In genomic region chr14:23186913-23187654, GRCh38 we compare ENCODE assay signal across 7 cellular contexts. TPM values are rescaled to one million over a fixed set of nuclear protein-coding genes. Genes with fewer than 3 reads are reported as not detected.
DNase-seq lines count a peak whose midpoint lies in the region; ATAC-seq and TF ChIP-seq lines count a peak whose summit lies in the region.

No MANE protein-coding gene starts in this region.

- POLR2A ChIA-PET in Panc1 (lab: Charles Lee): interaction anchor here (0.6 kb wide), 1 partner anchor 21 kb away, joined by 6 read pairs; no protein-coding TSS in a partner anchor

- no peak overlapping the region for H2AFZ ChIP-seq in DND-41 (ENCODE audit: low read depth, low read length)

- CTCF ChIA-PET in Panc1 (lab: Charles Lee): interaction anchor here (0.7 to 1.8 kb wide), 4 partner anchors 66 to 1803 kb away, joined by 3 to 30 read pairs (median 4); no protein-coding TSS in a partner anchor

- H3K4me1 ChIP-seq in DND-41 (ENCODE audit: insufficient read depth, low read length) (no peaks in the 10 kb centered on the region), Panc1 (ENCODE audit: control insufficient read depth, insufficient read depth, low read length) (no peaks in the 10 kb centered on the region; the same call in 1 of the 2 replicates)

- ATAC-seq in DND-41 (ENCODE audit: insufficient read depth, low read depth) (peak; percentile 59; the same call in 2 of the 3 replicates), Panc1 (peak; percentile 79; the same call in 1 of the 2 replicates), HG03342 (IDR thresholded peaks at IDR 0.05; ENCODE audit: unreplicated experiment) (no peak), GM21390 (IDR thresholded peaks at IDR 0.05; ENCODE audit: unreplicated experiment) (no peak)

- H3K9me3 ChIP-seq in DND-41 (ENCODE audit: insufficient read depth, low read length, severe bottlenecking): no peaks in the 10 kb centered on the region
- H3K9me3 ChIP-seq in Panc1 (ENCODE audit: control insufficient read depth, insufficient read depth, low read depth, low read length): no peaks in the 10 kb centered on the region

- no peak overlapping the region for H3K4me3 ChIP-seq in DND-41 (ENCODE audit: low read depth in 1 of 2, low read length in 2 of 2)
- no peak overlapping the region for H3K4me3 ChIP-seq in Panc1 (ENCODE audit: low read depth in 2 of 2, low read length in 2 of 2)

- H3K27me3 ChIP-seq in DND-41 (ENCODE audit: insufficient read depth, low read length, poor library complexity) (peaks cover 48% of the 10 kb centered on the region), Panc1 (ENCODE audit: control insufficient read depth, insufficient read depth, low read length) (peaks cover 4% of the 10 kb centered on the region)

- intact Hi-C loops in Panc1 (cut with micrococcal nuclease; ENCODE audit: unreplicated experiment): loop anchor here (1.0 kb wide), 1 partner anchor 67 kb away; no protein-coding TSS in a partner anchor

- no peaks in the 10 kb centered on the region for H4K20me1 ChIP-seq in DND-41 (ENCODE audit: insufficient read depth, low read length)

- H3K9ac ChIP-seq in DND-41 (ENCODE audit: low read depth, low read length): no peak overlapping the region

- in situ Hi-C loops in Panc1 (cut with HindIII; ENCODE audit: low pct_unique_long_range_greater_than_20kb, low sequenced_read_pairs): no loop called here

- no peak overlapping the region for H3K27ac ChIP-seq in DND-41 (ENCODE audit: low read length)
- H3K27ac ChIP-seq in Panc1 (ENCODE audit: low read length): no peak overlapping the region

- BruUV-seq in Panc1 (replicated peaks; lab: Mats Ljungman, UMichigan): no TSS peak

- no peaks in the 10 kb centered on the region for H3K79me2 ChIP-seq in DND-41 (ENCODE audit: insufficient read depth, low read length)

- peak; percentile 18 for DNase-seq in DND-41
- peak; percentile 54 for DNase-seq in HuH-7 (ENCODE audit: low spot score)
- DNase-seq in Panc1 (ENCODE audit: low read depth, low spot score): peak; percentile 30
- peak; percentile 86 for DNase-seq in dermis blood vessel endothelial cell
- DNase-seq in medulla oblongata (ENCODE audit: extremely low spot score): peak; percentile 70

- H3K36me3 ChIP-seq in DND-41 (ENCODE audit: insufficient read depth, low read length): no peaks in the 10 kb centered on the region
- H3K36me3 ChIP-seq in Panc1 (ENCODE audit: control insufficient read depth, insufficient read depth, low read length): peaks cover 3% of the 10 kb centered on the region; the same call in 1 of the 2 replicates

- no peak overlapping the region for H3K4me2 ChIP-seq in DND-41 (ENCODE audit: insufficient read depth, low read length)

- peak; percentile 78 for TF ChIP-seq CTCF in DND-41 (IDR thresholded peaks at IDR 0.05; ENCODE audit: borderline replicate concordance, extremely low read depth, low read length, poor library complexity, severe bottlenecking)
- peak; percentile 76 for TF ChIP-seq CTCF in Panc1 (IDR thresholded peaks at IDR 0.05)

RNA-seq across cellular contexts. Expression of gene SLC7A8, which starts 3.6 kb away (rescaled TPM):
- total RNA-seq in Panc1 (2021; ENCODE audit: unreplicated experiment) (0.90 TPM), dermis blood vessel endothelial cell (0.09 TPM in 1 of 2 replicates, not detected in the other)
- polyA plus RNA-seq in Panc1 (2012; ENCODE audit: insufficient read length): 1.1 TPM

RNA-seq across cellular contexts. Expression of gene RNF212B, which starts 50.7 kb away (rescaled TPM):
- not detected for total RNA-seq in Panc1 (2021; ENCODE audit: unreplicated experiment)
- not detected for polyA plus RNA-seq in Panc1 (2012; ENCODE audit: insufficient read length)
- total RNA-seq in dermis blood vessel endothelial cell: not detected in 2 replicates

Comparison
In these comparisons a context has a peak if more than half of its experiments do, and no peak if none do; other contexts are left out.
1. ATAC-seq: peak in DND-41 (single experiment) and Panc1 (single experiment); none in HG03342 (single experiment) and GM21390 (single experiment).
2. DNase-seq: peak in every context shown above with its lines; median percentile 86 in dermis blood vessel endothelial cell; 70 in medulla oblongata; 54 in HuH-7; 30 in Panc1; 18 in DND-41.